In the genomic region with DNA sequence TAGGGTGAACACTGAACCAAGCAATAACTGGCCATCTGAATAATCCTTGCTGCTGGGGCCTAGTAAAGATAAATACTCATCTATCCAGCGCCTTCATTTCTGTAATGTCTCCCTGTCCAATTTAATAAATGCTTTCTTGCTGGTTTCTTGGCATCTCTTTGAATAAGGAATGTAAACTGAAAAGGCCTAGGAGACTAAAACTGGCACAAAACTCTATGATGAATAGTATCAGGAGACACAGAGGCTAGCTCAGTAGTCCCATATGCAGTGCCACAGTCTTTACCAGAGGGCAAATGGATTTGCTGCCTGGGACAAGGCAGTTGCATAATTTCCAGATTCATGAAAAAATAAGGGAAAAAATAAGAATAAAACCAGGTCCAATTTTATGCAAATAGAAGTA, we compare ENCODE assay signal across 21 cellular contexts.
DNase-seq lines count a peak whose midpoint lies in the region; FAIRE-seq and TF ChIP-seq lines count a peak whose summit lies in the region.
"Had no signal": no experiment of that assay in that cellular context is flagged by ENCODE, and none has a peak within 500 bp of the region (broad histone marks: within the 10 kb centered on the region; RNA-seq: fewer than 3 reads in every experiment).

No MANE protein-coding gene starts in this region.

- intact Hi-C loops in vagina (cut with DNase I), result no loop called here

- H3K4me1 Mint-ChIP-seq in astrocyte (ENCODE audit: low read depth, unreplicated experiment), result peaks cover 16% of the 10 kb centered on the region
- H3K4me1 Mint-ChIP-seq: B cell had no signal

- no peaks in the 10 kb centered on the region for H3K9me3 Mint-ChIP-seq in astrocyte (ENCODE audit: unreplicated experiment)
- H3K9me3 Mint-ChIP-seq: CD4-positive, alpha-beta T cell had no signal

- no peaks in the 10 kb centered on the region for H4K20me1 ChIP-seq in astrocyte (ENCODE audit: insufficient read depth, low read length)

- H3K27ac Mint-ChIP-seq in astrocyte (ENCODE audit: unreplicated experiment), result no peak overlapping the region
- H3K27ac Mint-ChIP-seq: B cell; CD4-positive, alpha-beta T cell had no signal

- no peaks in the 10 kb centered on the region for H3K36me3 ChIP-seq in astrocyte (ENCODE audit: insufficient read depth, low read length)
- no peaks in the 10 kb centered on the region for H3K36me3 ChIP-seq in vagina

- no peak overlapping the region for H3K4me3 ChIP-seq in astrocyte (ENCODE audit: insufficient read depth, low read depth, low read length)
- no peak overlapping the region for H3K4me3 ChIP-seq in vagina
- H3K4me3 ChIP-seq: K562 had no signal

- H3K36me3 Mint-ChIP-seq in astrocyte (ENCODE audit: low read depth, unreplicated experiment), result no peaks in the 10 kb centered on the region

- no peaks in the 10 kb centered on the region for H3K79me2 ChIP-seq in astrocyte (ENCODE audit: insufficient read depth, low read length)

- no peak overlapping the region for H3K4me2 ChIP-seq in astrocyte (ENCODE audit: low read length)

- H3K27ac ChIP-seq in astrocyte (ENCODE audit: low read depth, low read length) (no peak overlapping the region), vagina (no peak overlapping the region)

- no peaks in the 10 kb centered on the region for H3K9me3 ChIP-seq in astrocyte (ENCODE audit: insufficient read depth, low read depth, low read length)
- no peaks in the 10 kb centered on the region for H3K9me3 ChIP-seq in vagina

- FAIRE-seq in astrocyte (lab: Jason Lieb, UNC), result no peak
- FAIRE-seq: GM12891, K562 had no signal

- no peak overlapping the region for H2AFZ ChIP-seq in astrocyte (ENCODE audit: low read depth, low read length)

- no peak for TF ChIP-seq POLR2A in vagina (IDR thresholded peaks at IDR 0.05)

- no peak overlapping the region for H3K4me3 Mint-ChIP-seq in astrocyte (ENCODE audit: unreplicated experiment)
- H3K4me3 Mint-ChIP-seq: B cell; CD4-positive, alpha-beta T cell had no signal

- H3K4me1 ChIP-seq in astrocyte (ENCODE audit: insufficient read depth, low read length), result peaks cover 3% of the 10 kb centered on the region
- H3K4me1 ChIP-seq in vagina, result no peaks in the 10 kb centered on the region

- TF ChIP-seq CTCF in astrocyte (IDR thresholded peaks at IDR 0.05; ENCODE audit: insufficient read depth, low read depth, low read length) (no peak), vagina (IDR thresholded peaks at IDR 0.05) (no peak)

- DNase-seq in EH (ENCODE audit: low read depth) (peak; percentile 53), astrocyte (ENCODE audit: low read depth) (peak; percentile 12), fibroblast of the conjunctiva (ENCODE audit: low read depth) (peak; percentile 16), stromal cell of bone marrow (ENCODE audit: low read depth) (peak; percentile 30), vagina (ENCODE audit: extremely low spot score in 2 of 2) (no peak), NCI-H524 treated with DMSO at 0.1 percent for 48 hours (lab: John Stamatoyannopoulos, UW) (no peak)
- DNase-seq in activated CD4-positive, alpha-beta T cell treated with anti-CD3 and anti-CD28 coated beads, Interleukin-2, amount 50 U/mL, for 1 hour, result no peak
- DNase-seq: Calu3; CD4-positive, alpha-beta T cell; DMS79; GOT3; NCI-H1417 treated with DMSO at 0.1 percent for 48 hours; NCI-H2029; NCI-H2171; NCI-H446 treated with DMSO at 0.1 percent for 48 hours; NCI-H748 treated with DMSO at 0.1 percent for 48 hours; OCI-M1; SHP77 treated with DMSO at 0.1 percent for 48 hours had no signal

- no peaks in the 10 kb centered on the region for H3K27me3 ChIP-seq in astrocyte (ENCODE audit: insufficient read depth, low read length)
- no peaks in the 10 kb centered on the region for H3K27me3 ChIP-seq in vagina

- H3K27me3 Mint-ChIP-seq in astrocyte (ENCODE audit: low read depth, unreplicated experiment), result no peaks in the 10 kb centered on the region
- H3K27me3 Mint-ChIP-seq: B cell; CD4-positive, alpha-beta T cell had no signal

- H3K9ac ChIP-seq in astrocyte (ENCODE audit: low read length), result no peak overlapping the region

Comparison
In these comparisons a context has a peak if more than half of its experiments do, and no peak if none do; other contexts are left out.
1. DNase-seq: peak in EH (single experiment), astrocyte (single experiment), fibroblast of the conjunctiva (single experiment) and stromal cell of bone marrow (single experiment); none in activated CD4-positive, alpha-beta T cell treated with anti-CD3 and anti-CD28 coated beads, Interleukin-2, amount 50 U/mL, for 1 hour (single experiment), vagina (0 of 2) and NCI-H524 treated with DMSO at 0.1 percent for 48 hours (single experiment).